In genomic region chr11:43685483-43685882, GRCh38 we compare ENCODE assay signal across 20 cellular contexts. TPM values are rescaled to one million over a fixed set of nuclear protein-coding genes. Genes with fewer than 3 reads are reported as not detected.
DNase-seq lines count a peak whose midpoint lies in the region; ATAC-seq and TF ChIP-seq lines count a peak whose summit lies in the region.
"Had no signal": no experiment of that assay in that cellular context is flagged by ENCODE, and none has a peak within 500 bp of the region (broad histone marks: within the 10 kb centered on the region; RNA-seq: fewer than 3 reads in every experiment).

No MANE protein-coding gene starts in this region.

- H3K27ac ChIP-seq in Karpas-422 (ENCODE audit: low read length): peak overlapping the region; percentile 90
- H3K27ac ChIP-seq: thyroid gland had no signal

- no peak overlapping the region for H2AFZ ChIP-seq in Karpas-422 (ENCODE audit: low read length)

- in situ Hi-C loops in astrocyte of the cerebellum (cut with HindIII; ENCODE audit: low sequenced_read_pairs): no loop called here

- H3K9me3 ChIP-seq in Karpas-422 (ENCODE audit: low read length) (no peaks in the 10 kb centered on the region), T-helper 17 cell (ENCODE audit: control insufficient read depth, low read length, poor library complexity, severe bottlenecking) (no peaks in the 10 kb centered on the region)
- H3K9me3 ChIP-seq: HAP-1, MG63, thyroid gland had no signal

- peaks cover 97% of the 10 kb centered on the region for H3K79me2 ChIP-seq in Karpas-422 (ENCODE audit: low read length)

- DNase-seq in ELR (ENCODE audit: low read depth) (peak; percentile 29), Karpas-422 (no peak), astrocyte of the cerebellum (ENCODE audit: low read depth) (no peak), iris pigment epithelial cell (ENCODE audit: low read depth) (peak; percentile 16), T-helper 17 cell (no peak), NCI-H1930 (lab: John Stamatoyannopoulos, UW) (no peak)
- DNase-seq in activated CD4-positive, alpha-beta T cell treated with anti-CD3 and anti-CD28 coated beads for 1 hour: no peak
- DNase-seq: activated gamma-delta T cell treated with Interleukin-2 at 50 U/mL for 16 hours; effector memory CD4-positive, alpha-beta T cell; glutamatergic neuron; MG63; naive B cell; NCI-H2171; NK-92 treated with Interleukin-12 subunit alpha and Interleukin-12 subunit beta, amount 100 ng/mL, for 24 hours; stimulated activated CD4-positive, alpha-beta T cell treated with anti-CD3 and anti-CD28 coated beads, Interleukin-1b, Interleukin-23, amount 100 ng/mL, for 48 hours; stimulated activated CD8-positive, alpha-beta memory T cell treated with anti-CD3 and anti-CD28 coated beads, Interleukin-4, amount 100 ng/mL, for 48 hours; thyroid gland had no signal

- H4K20me1 ChIP-seq in Karpas-422 (ENCODE audit: insufficient read depth, low read depth, low read length): peaks cover 18% of the 10 kb centered on the region

- peaks cover 5% of the 10 kb centered on the region for H3K36me3 Mint-ChIP-seq in T-helper 17 cell (ENCODE audit: low read depth)

- ATAC-seq in HG02973 (IDR thresholded peaks at IDR 0.05; ENCODE audit: unreplicated experiment) (no peak), T-helper 17 cell (no peak)

- H3K9me2 ChIP-seq in Karpas-422 (replicated peaks; ENCODE audit: insufficient read depth, low read length): no peaks in the 10 kb centered on the region

- H3K4me1 Mint-ChIP-seq in T-helper 17 cell: peaks cover 24% of the 10 kb centered on the region

- H3K4me3 ChIP-seq in Karpas-422 (ENCODE audit: low read length) (no peak overlapping the region), astrocyte of the cerebellum (ENCODE audit: low read depth, low read length) (no peak overlapping the region)
- H3K4me3 ChIP-seq: HAP-1, MG63, thyroid gland had no signal

- no peak overlapping the region for H3K9ac ChIP-seq in Karpas-422 (ENCODE audit: low read length)

- peak overlapping the region; percentile 78 for H3K4me2 ChIP-seq in Karpas-422 (ENCODE audit: low read depth, low read length, poor library complexity, severe bottlenecking)

- H3K27ac Mint-ChIP-seq in T-helper 17 cell: no peak overlapping the region
- H3K27ac Mint-ChIP-seq: B cell had no signal

- no peaks in the 10 kb centered on the region for H3K27me3 Mint-ChIP-seq in T-helper 17 cell
- H3K27me3 Mint-ChIP-seq: B cell, naive B cell had no signal

- H3K36me3 ChIP-seq in Karpas-422 (ENCODE audit: insufficient read depth, low read length): peaks cover 32% of the 10 kb centered on the region
- H3K36me3 ChIP-seq: thyroid gland had no signal

- H3K4me3 Mint-ChIP-seq in T-helper 17 cell: no peak overlapping the region
- H3K4me3 Mint-ChIP-seq: B cell had no signal

- peaks cover 83% of the 10 kb centered on the region for H3K4me1 ChIP-seq in Karpas-422 (ENCODE audit: low read length)

- H3K27me3 ChIP-seq in Karpas-422 (ENCODE audit: low read length): no peaks in the 10 kb centered on the region
- H3K27me3 ChIP-seq: MG63, thyroid gland had no signal

- peak; percentile 19 for TF ChIP-seq CTCF in astrocyte of the cerebellum (IDR thresholded peaks at IDR 0.05; ENCODE audit: low read depth, low read length, missing control alignments)

RNA-seq across cellular contexts. Expression of gene HSD17B12, which starts 4.9 kb away (rescaled TPM):
- 156 and 355 TPM in 2 replicates for total RNA-seq in Karpas-422 (2014; rRNA removed; shearing (Covaris generic); ENCODE audit: low replicate concordance)
- total RNA-seq in T-helper 17 cell: 10 to 100 TPM; 18.5 to 19.1 TPM

Comparison
In these comparisons a context has a peak if more than half of its experiments do, and no peak if none do; other contexts are left out.
1. DNase-seq: peak in ELR (single experiment) and iris pigment epithelial cell (single experiment); none in Karpas-422 (single experiment), astrocyte of the cerebellum (single experiment), T-helper 17 cell (0 of 3), NCI-H1930 (0 of 2) and activated CD4-positive, alpha-beta T cell treated with anti-CD3 and anti-CD28 coated beads for 1 hour (single experiment).